ENCODE assay signal across 8 cellular contexts in genomic region chr22:24952837-24953293, GRCh38. TPM values are rescaled to one million over a fixed set of nuclear protein-coding genes. Genes with fewer than 3 reads are reported as not detected.
DNase-seq lines count a peak whose midpoint lies in the region; ATAC-seq and TF ChIP-seq lines count a peak whose summit lies in the region.

No MANE protein-coding gene starts in this region.

- H2AFZ ChIP-seq in neuronal stem cell (ENCODE audit: low read length): peak overlapping the region; percentile 98

- H3K4me1 Mint-ChIP-seq in CD8-positive, alpha-beta memory T cell: peaks cover 22 to 27% (median 25%) of the 10 kb centered on the region in 3 donors
- peaks cover 21% of the 10 kb centered on the region for H3K4me1 Mint-ChIP-seq in activated CD8-positive, alpha-beta T cell treated with anti-CD3 and anti-CD28 coated beads, Interleukin-2, amount 10 ng/mL, durations not matched to agents 7 days and 5 days (ENCODE audit: low read depth)

- H3K23ac ChIP-seq in neuronal stem cell (ENCODE audit: low read depth, low read length, poor library complexity): peak overlapping the region; percentile 82

- WGBS in neuronal stem cell (ENCODE audit: extremely low coverage in 2 of 2, insufficient read length in 2 of 2, insufficient replicate concordance in 1 of 2), 2 donors: no CpG with 5 or more reads among the region's 29 CpGs

- no peak for TF ChIP-seq CTCF in HL-60 (IDR thresholded peaks at IDR 0.05; ENCODE audit: insufficient read depth, low read length)
- no peak for TF ChIP-seq CTCF in foreskin keratinocyte (conservative IDR thresholded peaks at IDR 0.05)

- H3K9me3 Mint-ChIP-seq in CD8-positive, alpha-beta memory T cell: no peaks in the 10 kb centered on the region
- no peaks in the 10 kb centered on the region for H3K9me3 Mint-ChIP-seq in activated CD8-positive, alpha-beta T cell treated with anti-CD3 and anti-CD28 coated beads, Interleukin-2, amount 10 ng/mL, durations not matched to agents 7 days and 5 days (ENCODE audit: insufficient read depth)

- CTCF ChIA-PET in CD8-positive, alpha-beta memory T cell (lab: Charles Lee): interaction anchor here (0.6 to 1.4 kb wide), 3 partner anchors 11 to 96 kb away, joined by 3 to 4 read pairs (median 3); no protein-coding TSS in a partner anchor
- CTCF ChIA-PET in activated CD8-positive, alpha-beta T cell treated with anti-CD3 and anti-CD28 coated beads, Interleukin-2, amount 10 ng/mL, durations not matched to agents 7 days and 5 days (lab: Charles Lee): interaction anchor here (3.8 to 14.4 kb wide), 3 partner anchors 15 to 104 kb away, joined by 15 to 111 read pairs (median 17); no protein-coding TSS in a partner anchor

- no peak overlapping the region for H2BK120ac ChIP-seq in neuronal stem cell (ENCODE audit: low read depth, low read length)

- H3K14ac ChIP-seq in neuronal stem cell (ENCODE audit: low read length): peak overlapping the region; percentile 15

- H2AK5ac ChIP-seq in neuronal stem cell (ENCODE audit: low read depth, low read length): peak overlapping the region; percentile 57

- DNase-seq in CD8-positive, alpha-beta memory T cell: no peak
- no peak for DNase-seq in HL-60 (ENCODE audit: low read depth in 1 of 2, low spot score in 1 of 2)
- DNase-seq in activated CD8-positive, alpha-beta T cell treated with anti-CD3 and anti-CD28 coated beads, Interleukin-2, amount 10 ng/mL, durations not matched to agents 7 days and 5 days: no peak
- DNase-seq in foreskin keratinocyte: peak in 1 of 2 donors; percentile 71
- peak; percentile 65 for DNase-seq in neuronal stem cell (ENCODE audit: low spot score)
- DNase-seq in dedifferentiated amniotic fluid mesenchymal stem cell (ENCODE audit: extremely low spot score): no peak
- DNase-seq in stimulated activated CD4-positive, alpha-beta T cell treated with anti-CD3 and anti-CD28 coated beads, Interleukin-12 subunit alpha, Interleukin-12 subunit beta, amount 100 ng/mL, for 4 hours: no peak
- no peak for DNase-seq in midbrain (lab: John Stamatoyannopoulos, UW)

- no peak for ATAC-seq in activated CD8-positive, alpha-beta T cell treated with anti-CD3 and anti-CD28 coated beads, Interleukin-2, amount 10 ng/mL, durations not matched to agents 7 days and 5 days
- peak; percentile 69 for ATAC-seq in foreskin keratinocyte

- H4K91ac ChIP-seq in neuronal stem cell (ENCODE audit: low read depth, low read length, poor library complexity): no peak overlapping the region

- peak overlapping the region; percentile 80 for H3K4me2 ChIP-seq in neuronal stem cell (ENCODE audit: insufficient read depth, low read length, poor library complexity, severe bottlenecking)

- H3K4me3 Mint-ChIP-seq in CD8-positive, alpha-beta memory T cell: peak overlapping the region; percentile 65 to 84 (median 74)
- peak overlapping the region; percentile 33 for H3K4me3 Mint-ChIP-seq in activated CD8-positive, alpha-beta T cell treated with anti-CD3 and anti-CD28 coated beads, Interleukin-2, amount 10 ng/mL, durations not matched to agents 7 days and 5 days

- H3K27ac ChIP-seq in CD8-positive, alpha-beta memory T cell (ENCODE audit: low read depth, low read length): no peak overlapping the region
- H3K27ac ChIP-seq in HL-60 (replicated peaks) (no peak overlapping the region), foreskin keratinocyte (peak overlapping the region; percentile 90), neuronal stem cell (replicated peaks; ENCODE audit: low read length) (peak overlapping the region; percentile 88)

- H2BK5ac ChIP-seq in neuronal stem cell (ENCODE audit: low read length): peak overlapping the region; percentile 89

- peak overlapping the region in 1 of 8 donors; percentile 57 for H3K27ac Mint-ChIP-seq in CD8-positive, alpha-beta memory T cell
- H3K27ac Mint-ChIP-seq in activated CD8-positive, alpha-beta T cell treated with anti-CD3 and anti-CD28 coated beads, Interleukin-2, amount 10 ng/mL, durations not matched to agents 7 days and 5 days: no peak overlapping the region

- H2BK12ac ChIP-seq in neuronal stem cell (ENCODE audit: low read length): no peak overlapping the region

- H3K36me3 ChIP-seq in CD8-positive, alpha-beta memory T cell (ENCODE audit: insufficient read depth, low read length): no peaks in the 10 kb centered on the region
- H3K36me3 ChIP-seq in neuronal stem cell (replicated peaks in 1 of 2; ENCODE audit: control insufficient read depth in 2 of 2, insufficient read depth in 2 of 2, low read length in 2 of 2): no peaks in the 10 kb centered on the region

- H2BK15ac ChIP-seq in neuronal stem cell (ENCODE audit: low read length): peak overlapping the region; percentile 8

- peaks cover 7% of the 10 kb centered on the region for H3K79me1 ChIP-seq in neuronal stem cell (ENCODE audit: low read depth, low read length)

- POLR2A ChIA-PET in CD8-positive, alpha-beta memory T cell (lab: Charles Lee): no interaction called here
- POLR2A ChIA-PET in activated CD8-positive, alpha-beta T cell treated with anti-CD3 and anti-CD28 coated beads, Interleukin-2, amount 10 ng/mL, durations not matched to agents 7 days and 5 days (lab: Charles Lee): no interaction called here

- peak overlapping the region; percentile 95 for H3K9ac ChIP-seq in neuronal stem cell (ENCODE audit: low read depth, low read length, poor library complexity)

- peaks cover 31 to 63% of the 10 kb centered on the region in 2 donors for H3K27me3 Mint-ChIP-seq in CD8-positive, alpha-beta memory T cell
- peaks cover 53% of the 10 kb centered on the region for H3K27me3 Mint-ChIP-seq in activated CD8-positive, alpha-beta T cell treated with anti-CD3 and anti-CD28 coated beads, Interleukin-2, amount 10 ng/mL, durations not matched to agents 7 days and 5 days (ENCODE audit: low read depth)

- peaks cover 19% of the 10 kb centered on the region for H3K27me3 ChIP-seq in CD8-positive, alpha-beta memory T cell (ENCODE audit: insufficient read depth, low read length, poor library complexity, severe bottlenecking)
- H3K27me3 ChIP-seq in HL-60 (ENCODE audit: insufficient read depth, poor library complexity, severe bottlenecking) (peaks cover 17% of the 10 kb centered on the region), foreskin keratinocyte (no peaks in the 10 kb centered on the region), neuronal stem cell (ENCODE audit: control insufficient read depth in 3 of 3, insufficient read depth in 3 of 3, low read depth in 1 of 3, low read length in 3 of 3) (no peaks in the 10 kb centered on the region)

- H3K18ac ChIP-seq in neuronal stem cell (ENCODE audit: low read length): peak overlapping the region; percentile 71

- H3K4ac ChIP-seq in neuronal stem cell (ENCODE audit: low read length): no peak overlapping the region

- H4K8ac ChIP-seq in neuronal stem cell (ENCODE audit: low read depth, low read length): no peak overlapping the region

- H3K4me3 ChIP-seq in CD8-positive, alpha-beta memory T cell (ENCODE audit: low read length): peak overlapping the region; percentile 63
- H3K4me3 ChIP-seq in HL-60 (replicated peaks; ENCODE audit: insufficient read depth, low read length) (peak overlapping the region; percentile 71), neuronal stem cell (ENCODE audit: low read length in 2 of 2) (peak overlapping the region; percentile 67 to 95)

- peaks cover 0 to 2% (median 0%) of the 10 kb centered on the region in 3 donors for H3K36me3 Mint-ChIP-seq in CD8-positive, alpha-beta memory T cell
- no peaks in the 10 kb centered on the region for H3K36me3 Mint-ChIP-seq in activated CD8-positive, alpha-beta T cell treated with anti-CD3 and anti-CD28 coated beads, Interleukin-2, amount 10 ng/mL, durations not matched to agents 7 days and 5 days (ENCODE audit: low read depth)

- no peaks in the 10 kb centered on the region for H3K9me3 ChIP-seq in CD8-positive, alpha-beta memory T cell (ENCODE audit: low read length)
- no peaks in the 10 kb centered on the region for H3K9me3 ChIP-seq in neuronal stem cell (replicated peaks in 1 of 2; ENCODE audit: control insufficient read depth in 2 of 2, insufficient read depth in 1 of 2, low read depth in 1 of 2, low read length in 2 of 2)

- H3K4me1 ChIP-seq in CD8-positive, alpha-beta memory T cell (ENCODE audit: insufficient read depth, low read length): peaks cover 13% of the 10 kb centered on the region
- H3K4me1 ChIP-seq in foreskin keratinocyte: peaks cover 5% of the 10 kb centered on the region
- peaks cover 8 to 14% of the 10 kb centered on the region in 2 donors for H3K4me1 ChIP-seq in neuronal stem cell (ENCODE audit: control insufficient read depth in 2 of 2, insufficient read depth in 1 of 2, low read depth in 1 of 2, low read length in 2 of 2)

RNA-seq across cellular contexts. Expression of gene KIAA1671, which starts 0.3 kb away (rescaled TPM):
- 10 to 100 TPM; 13.8 to 14.7 TPM for total RNA-seq in CD8-positive, alpha-beta memory T cell
- polyA plus RNA-seq in CD8-positive, alpha-beta memory T cell: 2.6 TPM
- total RNA-seq in activated CD8-positive, alpha-beta T cell treated with anti-CD3 and anti-CD28 coated beads, Interleukin-2, amount 10 ng/mL, durations not matched to agents 7 days and 5 days: 1 to 10 TPM; 5.1 to 5.5 TPM
- 22.6 and 26.2 TPM in 2 replicates for total RNA-seq in foreskin keratinocyte
- 4.7 and 6.6 TPM in 2 replicates for polyA plus RNA-seq in foreskin keratinocyte
- 8.3 TPM for polyA plus RNA-seq in neuronal stem cell (2013, experiment 1 of 2)
- polyA plus RNA-seq in neuronal stem cell (2013, experiment 2 of 2): 8.6 TPM

RNA-seq across cellular contexts. Expression of gene LHFPL7, which starts 6.4 kb away (rescaled TPM):
- not detected for total RNA-seq in CD8-positive, alpha-beta memory T cell
- not detected for polyA plus RNA-seq in CD8-positive, alpha-beta memory T cell
- not detected for total RNA-seq in activated CD8-positive, alpha-beta T cell treated with anti-CD3 and anti-CD28 coated beads, Interleukin-2, amount 10 ng/mL, durations not matched to agents 7 days and 5 days
- not detected in 2 replicates for total RNA-seq in foreskin keratinocyte
- not detected in 2 replicates for polyA plus RNA-seq in foreskin keratinocyte
- polyA plus RNA-seq in neuronal stem cell (2013, experiment 1 of 2): not detected
- not detected for polyA plus RNA-seq in neuronal stem cell (2013, experiment 2 of 2)

Comparison
In these comparisons a context has a peak if more than half of its experiments do, and no peak if none do; other contexts are left out.
1. H3K27ac ChIP-seq: peak in foreskin keratinocyte (single experiment) and neuronal stem cell (single experiment); none in CD8-positive, alpha-beta memory T cell (single experiment) and HL-60 (single experiment).
2. Peak in every context shown above with its lines, with median percentiles within 50 percentile points of each other: H3K4me3 ChIP-seq.